Comparison of ENCODE assay signal across 16 cellular contexts in the genomic region with DNA sequence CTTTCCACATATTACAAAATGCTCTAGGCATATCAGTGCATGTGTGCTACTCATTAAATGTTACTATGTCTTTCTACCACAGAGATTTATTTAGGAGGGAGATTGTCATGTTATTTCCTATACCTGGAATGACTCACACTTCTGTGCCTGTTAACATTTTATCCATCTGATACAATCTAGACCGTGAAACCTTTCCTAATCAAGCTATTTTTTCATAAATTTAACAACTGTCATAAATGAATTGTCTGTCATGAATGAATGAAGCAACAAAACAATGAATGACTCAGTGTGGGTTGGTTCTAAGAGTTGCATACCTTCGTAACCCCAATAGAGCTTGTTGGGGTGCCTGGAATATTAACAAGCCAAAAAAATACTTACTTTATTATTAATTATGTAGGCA.
A peak's percentile ranks its signal among the peaks of the same experiment; 100 is the strongest.
DNase-seq lines count a peak whose midpoint lies in the region; ATAC-seq and TF ChIP-seq lines count a peak whose summit lies in the region.
"Had no signal": no experiment of that assay in that cellular context is flagged by ENCODE, and none has a peak within 500 bp of the region (broad histone marks: within the 10 kb centered on the region; RNA-seq: fewer than 3 reads in every experiment).

No MANE protein-coding gene starts in this region.

- TF ChIP-seq CTCF in DOHH2 (IDR thresholded peaks at IDR 0.05; ENCODE audit: low read depth, low read length, poor library complexity, severe bottlenecking) (no peak), foreskin keratinocyte (conservative IDR thresholded peaks at IDR 0.05) (no peak), psoas muscle (IDR thresholded peaks at IDR 0.05) (no peak), thyroid gland (IDR thresholded peaks at IDR 0.05) (no peak)

- no peak overlapping the region for H3K4me3 ChIP-seq in DOHH2 (ENCODE audit: low read length)
- H3K4me3 ChIP-seq in psoas muscle, result no peak overlapping the region
- H3K4me3 ChIP-seq in thyroid gland (replicated peaks in 1 of 3), result no peak overlapping the region
- H3K4me3 ChIP-seq: GM23338, MG63 had no signal

- no peak for TF ChIP-seq POLR2A in thyroid gland (IDR thresholded peaks at IDR 0.05)

- no peaks in the 10 kb centered on the region for H3K27me3 ChIP-seq in DOHH2 (ENCODE audit: control insufficient read depth, low read length)
- no peaks in the 10 kb centered on the region for H3K27me3 ChIP-seq in foreskin keratinocyte
- no peaks in the 10 kb centered on the region for H3K27me3 ChIP-seq in psoas muscle (ENCODE audit: insufficient read depth in 3 of 3, low read length in 2 of 3)
- H3K27me3 ChIP-seq in thyroid gland, result no peaks in the 10 kb centered on the region
- H3K27me3 ChIP-seq: MG63 had no signal

- H3K9me3 ChIP-seq in DOHH2 (ENCODE audit: control insufficient read depth, insufficient read depth, low read length) (no peaks in the 10 kb centered on the region), psoas muscle (no peaks in the 10 kb centered on the region), thyroid gland (no peaks in the 10 kb centered on the region)
- H3K9me3 ChIP-seq: MG63 had no signal

- H3K9me2 ChIP-seq in DOHH2 (replicated peaks; ENCODE audit: control insufficient read depth, low read length), result no peaks in the 10 kb centered on the region

- peaks cover 9% of the 10 kb centered on the region; the same call in 1 of the 2 replicates for H3F3A ChIP-seq in DOHH2 (ENCODE audit: control insufficient read depth, insufficient read depth)

- H3K79me2 ChIP-seq in DOHH2 (ENCODE audit: control insufficient read depth, low read length), result no peaks in the 10 kb centered on the region

- DNase-seq in M059J (ENCODE audit: low read depth) (peak; percentile 37), amniotic epithelial cell (ENCODE audit: low read depth) (peak; percentile 25), foreskin keratinocyte (peak; percentile 54 to 74), NCI-H82 treated with DMSO at 0.1 percent for 48 hours (lab: John Stamatoyannopoulos, UW; ENCODE audit: unreplicated experiment) (no peak), ecto neural progenitor cell (ENCODE audit: low spot score) (no peak), psoas muscle (no peak), thyroid gland (no peak)
- DNase-seq: COR-L47, HFFc6, KG1, MG63, NCI-H1105, NCI-H187 had no signal

- no peaks in the 10 kb centered on the region for H3K36me3 ChIP-seq in DOHH2 (ENCODE audit: control insufficient read depth, low read length)
- H3K36me3 ChIP-seq in psoas muscle (ENCODE audit: insufficient read depth in 1 of 2, low read depth in 1 of 2), result no peaks in the 10 kb centered on the region
- no peaks in the 10 kb centered on the region for H3K36me3 ChIP-seq in thyroid gland
- H3K36me3 ChIP-seq: MG63 had no signal

- intact Hi-C loops in psoas muscle (cut with DNase I) (no loop called here), thyroid gland (cut with DNase I) (no loop called here)

- WGBS in psoas muscle, 3 donors, result 60 to 72% (median 71%) methylated on average over 2 of the region's 2 CpGs
- WGBS in thyroid gland, 2 donors, result 80 to 85% methylated on average over 2 of the region's 2 CpGs

- H3K27ac ChIP-seq in DOHH2 (ENCODE audit: low read depth, low read length), result no peak overlapping the region
- no peak overlapping the region for H3K27ac ChIP-seq in foreskin keratinocyte
- no peak overlapping the region for H3K27ac ChIP-seq in psoas muscle
- no peak overlapping the region for H3K27ac ChIP-seq in thyroid gland
- H3K27ac ChIP-seq: C4-2B had no signal

- no peaks in the 10 kb centered on the region for H4K20me1 ChIP-seq in DOHH2 (ENCODE audit: control insufficient read depth, insufficient read depth, low read depth, low read length)

- peak overlapping the region; percentile 75 for H3K4me2 ChIP-seq in DOHH2 (ENCODE audit: low read length)
- H3K4me2 ChIP-seq: GM23338 had no signal

- ATAC-seq in foreskin keratinocyte, result peak; percentile 55
- no peak for ATAC-seq in psoas muscle
- ATAC-seq: GM23338 had no signal

- peaks cover 80% of the 10 kb centered on the region for H3K4me1 ChIP-seq in DOHH2 (ENCODE audit: control insufficient read depth, low read length)
- peaks cover 38% of the 10 kb centered on the region for H3K4me1 ChIP-seq in foreskin keratinocyte
- no peaks in the 10 kb centered on the region for H3K4me1 ChIP-seq in psoas muscle
- no peaks in the 10 kb centered on the region for H3K4me1 ChIP-seq in thyroid gland

Comparison
In these comparisons a context has a peak if more than half of its experiments do, and no peak if none do; other contexts are left out.
1. DNase-seq: peak in M059J (single experiment), amniotic epithelial cell (single experiment) and foreskin keratinocyte (2 of 2); none in NCI-H82 treated with DMSO at 0.1 percent for 48 hours (single experiment), ecto neural progenitor cell (single experiment), psoas muscle (0 of 2) and thyroid gland (0 of 2).